Comparison of ENCODE assay signal across 9 cellular contexts in the genomic region with DNA sequence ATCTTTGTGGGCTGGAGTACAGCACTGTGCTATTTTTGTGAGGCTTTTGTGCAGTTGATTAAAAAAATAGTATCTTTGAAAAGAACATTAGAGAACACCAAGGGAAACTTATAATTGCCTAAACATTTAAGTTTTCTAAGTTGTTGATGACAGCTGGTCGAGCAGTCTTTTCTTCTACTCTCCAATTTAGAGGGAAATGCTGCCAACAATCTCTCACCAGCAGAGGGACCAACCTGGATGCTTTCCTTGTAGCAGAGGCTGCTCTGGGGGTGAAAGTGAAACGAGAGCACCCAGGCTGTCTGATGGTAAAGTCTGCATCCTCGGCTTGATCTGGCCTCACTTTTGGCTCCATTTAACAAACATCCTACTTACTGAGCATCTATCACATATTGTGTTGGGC.
DNase-seq lines count a peak whose midpoint lies in the region; ATAC-seq, FAIRE-seq and TF ChIP-seq lines count a peak whose summit lies in the region.
"Had no signal": no experiment of that assay in that cellular context is flagged by ENCODE, and none has a peak within 500 bp of the region (broad histone marks: within the 10 kb centered on the region; RNA-seq: fewer than 3 reads in every experiment).

No MANE protein-coding gene starts in this region.

- no peaks in the 10 kb centered on the region for H3K36me3 ChIP-seq in stomach
- H3K36me3 ChIP-seq in osteoblast (ENCODE audit: insufficient read depth, low read length) = no peaks in the 10 kb centered on the region

- no peak overlapping the region for H2AFZ ChIP-seq in osteoblast (ENCODE audit: low read length)

- no peak for FAIRE-seq in urothelium cell line (lab: Jason Lieb, UNC)

- H3K4me1 ChIP-seq in stomach (peaks cover 0 to 6% (median 0%) of the 10 kb centered on the region in 4 donors), osteoblast (ENCODE audit: insufficient read depth, low read length) (no peaks in the 10 kb centered on the region)

- H3K4me2 ChIP-seq in osteoblast (ENCODE audit: insufficient read depth, low read length) = no peak overlapping the region

- H3K27me3 ChIP-seq in stomach (no peaks in the 10 kb centered on the region), osteoblast (ENCODE audit: insufficient read depth, low read length) (no peaks in the 10 kb centered on the region)

- ATAC-seq in HG03565 (IDR thresholded peaks at IDR 0.05; ENCODE audit: unreplicated experiment) = peak; percentile 74

- no peak for TF ChIP-seq POLR2A in stomach (IDR thresholded peaks at IDR 0.05)

- H3K27ac ChIP-seq in stomach (no peak overlapping the region), osteoblast (ENCODE audit: low read depth, low read length) (no peak overlapping the region)
- H3K27ac ChIP-seq: skin epidermis had no signal

- no peak for TF ChIP-seq EP300 in stomach (IDR thresholded peaks at IDR 0.05)

- TF ChIP-seq CTCF in GM20000 (IDR thresholded peaks at IDR 0.05; ENCODE audit: extremely low read depth, missing control alignments) (peak; percentile 33), cardiac fibroblast (IDR thresholded peaks at IDR 0.05; ENCODE audit: low read depth, low read length) (peak; percentile 43), stomach (IDR thresholded peaks at IDR 0.05) (no peak), osteoblast (IDR thresholded peaks at IDR 0.05; ENCODE audit: extremely low read depth, low read depth, low read length) (no peak)

- WGBS in stomach, 5 donors = 6 to 22% (median 14%) methylated on average over 3 of the region's 3 CpGs

- H3K9me3 ChIP-seq in stomach = no peaks in the 10 kb centered on the region
- H3K9me3 ChIP-seq in osteoblast (ENCODE audit: low read depth, low read length) = peaks cover 2% of the 10 kb centered on the region

- H4K20me1 ChIP-seq in osteoblast (ENCODE audit: insufficient read depth, low read length) = no peaks in the 10 kb centered on the region

- no peaks in the 10 kb centered on the region for H3K79me2 ChIP-seq in osteoblast (ENCODE audit: insufficient read depth, low read length)

- DNase-seq in ELF-1 (ENCODE audit: low read depth, low spot score) (peak; percentile 26), GM20000 (ENCODE audit: low spot score) (peak; percentile 10), cardiac fibroblast (ENCODE audit: low read depth in 2 of 2) (peak; percentile 33 to 58), urothelium cell line (ENCODE audit: low spot score) (peak; percentile 21), stomach (no peak), DMS153 (lab: John Stamatoyannopoulos, UW) (no peak), osteoblast (ENCODE audit: insufficient read length, low spot score, missing footprints) (no peak)

- no peak overlapping the region for H3K4me3 ChIP-seq in cardiac fibroblast (replicated peaks in 1 of 2; ENCODE audit: low read depth in 2 of 2, low read length in 2 of 2)
- H3K4me3 ChIP-seq in stomach = no peak overlapping the region
- H3K4me3 ChIP-seq in osteoblast (ENCODE audit: insufficient read depth, low read length) = no peak overlapping the region
- H3K4me3 ChIP-seq: skin epidermis had no signal

- intact Hi-C loops in stomach (cut with DNase I; ENCODE audit: low total_unique reads) = no loop called here

Comparison
In these comparisons a context has a peak if more than half of its experiments do, and no peak if none do; other contexts are left out.
1. DNase-seq: peak in ELF-1 (single experiment), GM20000 (single experiment), cardiac fibroblast (2 of 2) and urothelium cell line (single experiment); none in stomach (single experiment), DMS153 (single experiment) and osteoblast (single experiment).
2. CTCF ChIP-seq: peak in GM20000 (single experiment) and cardiac fibroblast (single experiment); none in stomach (0 of 7) and osteoblast (single experiment).